In genomic region chr12:76980196-76980595, GRCh38 we compare ENCODE assay signal across 32 cellular contexts.
"Had no signal": no experiment of that assay in that cellular context is flagged by ENCODE, and none has a peak within 500 bp of the region (broad histone marks: within the 10 kb centered on the region; RNA-seq: fewer than 3 reads in every experiment).

No MANE protein-coding gene starts in this region.

- H3K27me3 ChIP-seq: adrenal gland, ascending aorta, body of pancreas, brain microvascular endothelial cell, breast epithelium, cardiac muscle cell had no signal

- ATAC-seq: activated naive CD4-positive, alpha-beta T cell treated with anti-CD3 and anti-CD28 coated beads, Interleukin-2, amount 50 U/mL, for 72 hours; activated naive CD8-positive, alpha-beta T cell treated with anti-CD3 and anti-CD28 coated beads, Interleukin-2, amount 50 U/mL, for 24 hours; activated T-cell treated with anti-CD3 and anti-CD28 coated beads, Interleukin-2, amount 50 U/mL, for 4 hours; activated T-cell treated with anti-CD3 and anti-CD28 coated beads, Interleukin-2, amount 50 U/mL, for 72 hours; activated T-helper 17 cell treated with anti-CD3 and anti-CD28 coated beads, Interleukin-2, amount 50 U/mL, for 72 hours; body of pancreas had no signal

- H3K4me1 ChIP-seq: adrenal gland, ascending aorta, body of pancreas, breast epithelium had no signal

- H3K36me3 ChIP-seq: adrenal gland, ascending aorta, brain microvascular endothelial cell, breast epithelium, cardiac muscle cell had no signal

- H3K27ac ChIP-seq: adrenal gland, ascending aorta, body of pancreas, brain microvascular endothelial cell, breast epithelium, cardiac muscle cell had no signal

- FAIRE-seq: astrocyte, bronchial epithelial cell had no signal

- H3K4me3 ChIP-seq: adrenal gland, ascending aorta, body of pancreas, breast epithelium, cardiac muscle cell had no signal

- DNase-seq: activated effector memory CD4-positive, alpha-beta T cell treated with anti-CD3 and anti-CD28 coated beads, Interleukin-2, amount 50 U/mL, for 16 hours; activated effector memory CD4-positive, alpha-beta T cell treated with Interleukin-2 at 50 U/mL for 16 hours; activated gamma-delta T cell; activated gamma-delta T cell treated with Interleukin-2 at 50 U/mL for 16 hours; activated naive CD4-positive, alpha-beta T cell; activated naive CD4-positive, alpha-beta T cell treated with anti-CD3 and anti-CD28 coated beads for 36 hours; activated naive CD4-positive, alpha-beta T cell treated with anti-CD3 and anti-CD28 coated beads, Interleukin-2, amount 10 ng/mL, durations not matched to agents 7 days and 5 days; activated naive CD4-positive, alpha-beta T cell treated with anti-CD3 and anti-CD28 coated beads, Interleukin-2, amount 50 U/mL, for 16 hours; activated naive CD4-positive, alpha-beta T cell treated with Interleukin-2 at 50 U/mL for 16 hours; activated naive CD8-positive, alpha-beta T cell treated with anti-CD3 and anti-CD28 coated beads for 36 hours; activated naive CD8-positive, alpha-beta T cell treated with anti-CD3 and anti-CD28 coated beads, Interleukin-2, amount 10 ng/mL, durations not matched to agents 7 days and 5 days; activated naive CD8-positive, alpha-beta T cell treated with anti-CD3 and anti-CD28 coated beads, Interleukin-2, amount 50 U/mL, for 24 hours; activated T-cell treated with anti-CD3 and anti-CD28 coated beads, Interleukin-2, amount 50 U/mL, for 4 hours; activated T-cell treated with anti-CD3 and anti-CD28 coated beads, Interleukin-2, amount 50 U/mL, for 48 hours; activated T-cell treated with anti-CD3 and anti-CD28 coated beads, Interleukin-2, amount 50 U/mL, for 72 hours; adrenal gland; amniotic stem cell; amygdala; anterior cingulate cortex; aorta; body of pancreas; brain microvascular endothelial cell; caudate nucleus; central memory CD4-positive, alpha-beta T cell; cerebellar nuclear complex had no signal
